In the genomic region with DNA sequence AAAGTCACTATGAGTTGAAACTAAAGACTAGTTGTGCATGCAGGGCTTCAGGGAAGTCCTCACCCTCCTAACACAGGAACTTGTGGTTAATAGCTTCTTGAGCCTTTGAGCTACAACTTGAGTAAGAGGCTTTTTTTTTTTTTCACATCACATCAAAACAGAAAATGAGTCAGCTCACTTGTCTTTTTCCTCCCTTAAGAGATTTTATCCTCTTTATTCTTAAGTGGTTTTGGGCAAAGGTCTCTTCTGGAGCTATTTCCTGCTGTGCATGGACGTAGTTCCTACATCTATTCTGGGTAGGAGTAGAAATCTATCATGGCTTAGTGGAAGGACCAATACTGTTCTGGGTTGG, we compare ENCODE assay signal across 13 cellular contexts.
DNase-seq lines count a peak whose midpoint lies in the region; ATAC-seq and TF ChIP-seq lines count a peak whose summit lies in the region.
"Had no signal": no experiment of that assay in that cellular context is flagged by ENCODE, and none has a peak within 500 bp of the region (broad histone marks: within the 10 kb centered on the region; RNA-seq: fewer than 3 reads in every experiment).

No MANE protein-coding gene starts in this region.

- H3K9me3 Mint-ChIP-seq in activated T-cell treated with anti-CD3 and anti-CD28 coated beads, Interleukin-2, amount 50 U/mL, for 4 hours = peaks cover 4% of the 10 kb centered on the region
- H3K9me3 Mint-ChIP-seq: activated naive CD4-positive, alpha-beta T cell treated with anti-CD3 and anti-CD28 coated beads, Interleukin-2, amount 50 U/mL, for 24 hours had no signal

- TF ChIP-seq POLR2A in NB4 (IDR thresholded peaks at IDR 0.05; ENCODE audit: extremely low read depth, insufficient read length) = no peak

- H3K27me3 Mint-ChIP-seq in activated T-cell treated with anti-CD3 and anti-CD28 coated beads, Interleukin-2, amount 50 U/mL, for 4 hours (ENCODE audit: low read depth) = no peaks in the 10 kb centered on the region
- H3K27me3 Mint-ChIP-seq: activated CD4-positive, alpha-beta memory T cell treated with anti-CD3 and anti-CD28 coated beads, Interleukin-2, amount 10 ng/mL, durations not matched to agents 7 days and 5 days; activated naive CD4-positive, alpha-beta T cell treated with anti-CD3 and anti-CD28 coated beads, Interleukin-2, amount 50 U/mL, for 24 hours had no signal

- H3K4me1 Mint-ChIP-seq in activated T-cell treated with anti-CD3 and anti-CD28 coated beads, Interleukin-2, amount 50 U/mL, for 4 hours (ENCODE audit: low read depth) = no peaks in the 10 kb centered on the region
- H3K4me1 Mint-ChIP-seq: activated CD4-positive, alpha-beta memory T cell treated with anti-CD3 and anti-CD28 coated beads, Interleukin-2, amount 10 ng/mL, durations not matched to agents 7 days and 5 days had no signal

- peak; percentile 63 for ATAC-seq in GM19043 (IDR thresholded peaks at IDR 0.05; ENCODE audit: low read depth, unreplicated experiment)
- ATAC-seq in activated T-cell treated with anti-CD3 and anti-CD28 coated beads, Interleukin-2, amount 50 U/mL, for 4 hours = no peak

- H3K36me3 Mint-ChIP-seq in activated T-cell treated with anti-CD3 and anti-CD28 coated beads, Interleukin-2, amount 50 U/mL, for 4 hours (ENCODE audit: insufficient read depth) = no peaks in the 10 kb centered on the region
- H3K36me3 Mint-ChIP-seq: activated naive CD4-positive, alpha-beta T cell treated with anti-CD3 and anti-CD28 coated beads, Interleukin-2, amount 50 U/mL, for 24 hours had no signal

- no peak for TF ChIP-seq CTCF in NB4 (IDR thresholded peaks at IDR 0.05; ENCODE audit: low read depth, low read length)

- no peak overlapping the region for H3K4me3 Mint-ChIP-seq in activated T-cell treated with anti-CD3 and anti-CD28 coated beads, Interleukin-2, amount 50 U/mL, for 4 hours
- H3K4me3 Mint-ChIP-seq: activated CD4-positive, alpha-beta memory T cell treated with anti-CD3 and anti-CD28 coated beads, Interleukin-2, amount 10 ng/mL, durations not matched to agents 7 days and 5 days; activated naive CD4-positive, alpha-beta T cell treated with anti-CD3 and anti-CD28 coated beads, Interleukin-2, amount 50 U/mL, for 24 hours had no signal

- peak; percentile 13 for DNase-seq in A172 (ENCODE audit: low spot score)
- DNase-seq in NB4 (ENCODE audit: low read depth) = peak; percentile 4
- peak; percentile 48 for DNase-seq in glomerular visceral epithelial cell (ENCODE audit: extremely low spot score)
- DNase-seq in NCI-H1105 treated with DMSO at 0.1 percent for 48 hours (lab: John Stamatoyannopoulos, UW) = no peak
- DNase-seq in AG20443 (ENCODE audit: low spot score) = no peak
- DNase-seq in activated T-cell treated with anti-CD3 and anti-CD28 coated beads, Interleukin-2, amount 50 U/mL, for 4 hours = no peak
- no peak for DNase-seq in HCEC 1CT
- DNase-seq: activated CD4-positive, alpha-beta memory T cell treated with anti-CD3 and anti-CD28 coated beads, Interleukin-2, amount 10 ng/mL, durations not matched to agents 7 days and 5 days; head of caudate nucleus; NCI-H526 treated with DMSO at 0.1 percent for 48 hours; tibial artery had no signal

- H3K4me3 ChIP-seq in NB4 (ENCODE audit: low read depth, low read length) = no peak overlapping the region
- H3K4me3 ChIP-seq: tibial artery had no signal

Comparison
In these comparisons a context has a peak if more than half of its experiments do, and no peak if none do; other contexts are left out.
1. DNase-seq: peak in A172 (single experiment), NB4 (single experiment) and glomerular visceral epithelial cell (single experiment); none in NCI-H1105 treated with DMSO at 0.1 percent for 48 hours (single experiment), AG20443 (single experiment), activated T-cell treated with anti-CD3 and anti-CD28 coated beads, Interleukin-2, amount 50 U/mL, for 4 hours (single experiment) and HCEC 1CT (single experiment).